15 cellular contexts compared by ENCODE assay signal in genomic region chr7:46545790-46546189, GRCh38.
A peak's percentile ranks its signal among the peaks of the same experiment; 100 is the strongest.
DNase-seq lines count a peak whose midpoint lies in the region; ATAC-seq and TF ChIP-seq lines count a peak whose summit lies in the region.
"Had no signal": no experiment of that assay in that cellular context is flagged by ENCODE, and none has a peak within 500 bp of the region (broad histone marks: within the 10 kb centered on the region; RNA-seq: fewer than 3 reads in every experiment).

No MANE protein-coding gene starts in this region.

- DNase-seq in EL (peak; percentile 86), PC-9 (peak in 1 of 2 experiments; percentile 96), erythroblast (lab: John Stamatoyannopoulos, UW) (peak; percentile 4 to 47), non-pigmented ciliary epithelial cell (ENCODE audit: low read depth) (peak; percentile 65), NCI-H748 (lab: John Stamatoyannopoulos, UW; ENCODE audit: unreplicated experiment) (no peak)
- no peak for DNase-seq in stimulated activated naive CD8-positive, alpha-beta T cell treated with anti-CD3 and anti-CD28 coated beads, Interleukin-15, amount 100 ng/mL, for 72 hours
- DNase-seq: activated CD8-positive, alpha-beta memory T cell treated with anti-CD3 and anti-CD28 coated beads, Interleukin-2, amount 50 U/mL, for 48 hours; body of pancreas; CD8-positive, alpha-beta memory T cell; NCI-H1436 treated with DMSO at 0.1 percent for 48 hours; testis had no signal

- no TSS peak for BruUV-seq in PC-9 (replicated peaks; lab: Mats Ljungman, UMichigan)

- peaks cover 30% of the 10 kb centered on the region for H3K4me1 ChIP-seq in PC-9 (replicated peaks; ENCODE audit: insufficient read depth)
- H3K4me1 ChIP-seq: body of pancreas, parathyroid adenoma, testis had no signal

- H3K9me3 Mint-ChIP-seq in stimulated activated naive CD8-positive, alpha-beta T cell treated with anti-CD3 and anti-CD28 coated beads, Interleukin-15, amount 100 ng/mL, for 72 hours = no peaks in the 10 kb centered on the region

- no peak for TF ChIP-seq POLR2A in erythroblast (IDR thresholded peaks at IDR 0.05; ENCODE audit: low read length)

- H3K9me2 ChIP-seq in PC-9 (ENCODE audit: insufficient read depth) = no peaks in the 10 kb centered on the region

- POLR2A ChIA-PET in PC-9 (lab: Charles Lee; ENCODE audit: unreplicated experiment) = interaction anchor here (0.6 kb wide), 2 partner anchors 20 to 340 kb away, joined by 5 to 8 read pairs; no protein-coding TSS in a partner anchor

- peak overlapping the region; percentile 35 for H3K4me2 ChIP-seq in PC-9

- no peak overlapping the region for H3K4me3 Mint-ChIP-seq in stimulated activated naive CD8-positive, alpha-beta T cell treated with anti-CD3 and anti-CD28 coated beads, Interleukin-15, amount 100 ng/mL, for 72 hours
- H3K4me3 Mint-ChIP-seq: CD8-positive, alpha-beta memory T cell had no signal

- H3K9me3 ChIP-seq in PC-9 (ENCODE audit: insufficient read depth, low read depth) = peaks cover 27% of the 10 kb centered on the region
- H3K9me3 ChIP-seq: body of pancreas, testis had no signal

- H3K4me1 Mint-ChIP-seq in stimulated activated naive CD8-positive, alpha-beta T cell treated with anti-CD3 and anti-CD28 coated beads, Interleukin-15, amount 100 ng/mL, for 72 hours = no peaks in the 10 kb centered on the region
- H3K4me1 Mint-ChIP-seq: CD8-positive, alpha-beta memory T cell had no signal

- no peaks in the 10 kb centered on the region for H3K36me3 ChIP-seq in PC-9 (ENCODE audit: low read depth)

- H3K27me3 Mint-ChIP-seq in stimulated activated naive CD8-positive, alpha-beta T cell treated with anti-CD3 and anti-CD28 coated beads, Interleukin-15, amount 100 ng/mL, for 72 hours = no peaks in the 10 kb centered on the region

- H3K27ac Mint-ChIP-seq in stimulated activated naive CD8-positive, alpha-beta T cell treated with anti-CD3 and anti-CD28 coated beads, Interleukin-15, amount 100 ng/mL, for 72 hours = no peak overlapping the region
- H3K27ac Mint-ChIP-seq: CD8-positive, alpha-beta memory T cell had no signal

- H2AFZ ChIP-seq in PC-9 = no peak overlapping the region
- H2AFZ ChIP-seq: parathyroid adenoma had no signal

- peaks cover 20% of the 10 kb centered on the region for H3F3A ChIP-seq in PC-9 (ENCODE audit: insufficient read depth, low read depth)

- peak overlapping the region; percentile 67 for H3K27ac ChIP-seq in PC-9
- H3K27ac ChIP-seq: body of pancreas, HL-60, parathyroid adenoma, testis had no signal

- no peaks in the 10 kb centered on the region for H3K27me3 ChIP-seq in PC-9 (ENCODE audit: insufficient read depth, low read depth)
- H3K27me3 ChIP-seq: body of pancreas, testis had no signal

- no peaks in the 10 kb centered on the region for H4K20me1 ChIP-seq in PC-9 (ENCODE audit: insufficient read depth)

- TF ChIP-seq CTCF in PC-9 (conservative IDR thresholded peaks at IDR 0.05) = no peak

- intact Hi-C loops in PC-9 (cut with micrococcal nuclease; ENCODE audit: unreplicated experiment) = loop anchor here (1.0 to 10.0 kb wide), 7 partner anchors 60 to 623 kb away; no protein-coding TSS in a partner anchor

- H3K79me2 ChIP-seq in PC-9 (ENCODE audit: low read depth) = no peaks in the 10 kb centered on the region
- H3K79me2 ChIP-seq: parathyroid adenoma had no signal

- no peak for ATAC-seq in stimulated activated naive CD8-positive, alpha-beta T cell treated with anti-CD3 and anti-CD28 coated beads, Interleukin-15, amount 100 ng/mL, for 72 hours
- ATAC-seq in GM21737 (IDR thresholded peaks at IDR 0.05; ENCODE audit: unreplicated experiment) (no peak), GM18858 (IDR thresholded peaks at IDR 0.05; ENCODE audit: unreplicated experiment) (no peak)
- ATAC-seq: body of pancreas had no signal

- 0 out of 2 replicates have a peak overlapping the region, but pooled peaks have one; percentile 1 for H3K4me3 ChIP-seq in PC-9
- H3K4me3 ChIP-seq: body of pancreas, testis had no signal

- CTCF ChIA-PET in PC-9 (lab: Charles Lee) = no interaction called here

Comparison
In these comparisons a context has a peak if more than half of its experiments do, and no peak if none do; other contexts are left out.
1. DNase-seq: peak in EL (single experiment), erythroblast (2 of 2) and non-pigmented ciliary epithelial cell (single experiment); none in NCI-H748 (single experiment) and stimulated activated naive CD8-positive, alpha-beta T cell treated with anti-CD3 and anti-CD28 coated beads, Interleukin-15, amount 100 ng/mL, for 72 hours (0 of 2).